ENCODE assay signal across 1 cellular context in the genomic region with DNA sequence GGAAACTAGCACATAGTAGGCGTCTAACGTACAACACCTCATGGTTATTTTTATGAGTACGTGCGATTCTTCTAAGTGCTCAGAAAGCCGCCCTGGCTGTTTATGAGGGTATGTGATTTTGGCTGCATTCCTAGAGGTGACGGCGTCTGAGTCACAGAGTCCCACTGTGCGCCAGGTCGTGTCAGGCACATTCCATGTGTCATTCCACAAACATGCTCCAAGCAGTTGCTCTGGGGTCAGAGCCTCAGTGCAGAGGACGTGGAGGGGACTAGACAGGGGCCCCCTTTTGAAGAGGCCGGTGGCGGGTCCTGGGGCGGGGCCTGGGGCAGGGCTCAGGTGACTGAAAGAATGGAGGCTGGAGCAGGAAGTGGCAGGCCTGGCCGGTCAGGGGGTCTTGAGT.
TF ChIP-seq lines count a peak whose summit lies in the region.

No MANE protein-coding gene starts in this region.

TF ChIP-seq in K562, 482 proteins besides CTCF, POLR2A, EP300 and RAD21 (continued from another document):
- TF ChIP-seq NFIC (IDR thresholded peaks at IDR 0.05), result 0 out of 2 replicates have a peak, but pooled peaks have one; percentile 11
- peak; percentile 97 for TF ChIP-seq ZKSCAN1 (IDR thresholded peaks at IDR 0.05; ENCODE audit: low read depth, low read length)
- TF ChIP-seq, protein P1, sequence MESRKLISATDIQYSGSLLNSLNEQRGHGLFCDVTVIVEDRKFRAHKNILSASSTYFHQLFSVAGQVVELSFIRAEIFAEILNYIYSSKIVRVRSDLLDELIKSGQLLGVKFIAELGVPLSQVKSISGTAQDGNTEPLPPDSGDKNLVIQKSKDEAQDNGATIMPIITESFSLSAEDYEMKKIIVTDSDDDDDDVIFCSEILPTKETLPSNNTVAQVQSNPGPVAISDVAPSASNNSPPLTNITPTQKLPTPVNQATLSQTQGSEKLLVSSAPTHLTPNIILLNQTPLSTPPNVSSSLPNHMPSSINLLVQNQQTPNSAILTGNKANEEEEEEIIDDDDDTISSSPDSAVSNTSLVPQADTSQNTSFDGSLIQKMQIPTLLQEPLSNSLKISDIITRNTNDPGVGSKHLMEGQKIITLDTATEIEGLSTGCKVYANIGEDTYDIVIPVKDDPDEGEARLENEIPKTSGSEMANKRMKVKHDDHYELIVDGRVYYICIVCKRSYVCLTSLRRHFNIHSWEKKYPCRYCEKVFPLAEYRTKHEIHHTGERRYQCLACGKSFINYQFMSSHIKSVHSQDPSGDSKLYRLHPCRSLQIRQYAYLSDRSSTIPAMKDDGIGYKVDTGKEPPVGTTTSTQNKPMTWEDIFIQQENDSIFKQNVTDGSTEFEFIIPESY (CRISPR knock-in tag; IDR thresholded peaks at IDR 0.05), result 0 out of 2 replicates have a peak, but pooled peaks have one; percentile 18
- TF ChIP-seq KDM4B (IDR thresholded peaks at IDR 0.05; ENCODE audit: borderline replicate concordance in 2 of 2, low read depth in 1 of 2), result no peak
- TF ChIP-seq MCM7 (IDR thresholded peaks at IDR 0.05), result no peak
- 0 out of 2 replicates have a peak, but pooled peaks have one; percentile 15 for TF ChIP-seq JUN (IDR thresholded peaks at IDR 0.05; ENCODE audit: borderline replicate concordance, low read depth, low read length)
- TF ChIP-seq JUN (CRISPR knock-in tag; IDR thresholded peaks at IDR 0.05; ENCODE audit: borderline replicate concordance), result no peak
TF ChIP-seq in K562: peak in this region for 6.
